ENCODE assay signal across 8 cellular contexts in the genomic region with DNA sequence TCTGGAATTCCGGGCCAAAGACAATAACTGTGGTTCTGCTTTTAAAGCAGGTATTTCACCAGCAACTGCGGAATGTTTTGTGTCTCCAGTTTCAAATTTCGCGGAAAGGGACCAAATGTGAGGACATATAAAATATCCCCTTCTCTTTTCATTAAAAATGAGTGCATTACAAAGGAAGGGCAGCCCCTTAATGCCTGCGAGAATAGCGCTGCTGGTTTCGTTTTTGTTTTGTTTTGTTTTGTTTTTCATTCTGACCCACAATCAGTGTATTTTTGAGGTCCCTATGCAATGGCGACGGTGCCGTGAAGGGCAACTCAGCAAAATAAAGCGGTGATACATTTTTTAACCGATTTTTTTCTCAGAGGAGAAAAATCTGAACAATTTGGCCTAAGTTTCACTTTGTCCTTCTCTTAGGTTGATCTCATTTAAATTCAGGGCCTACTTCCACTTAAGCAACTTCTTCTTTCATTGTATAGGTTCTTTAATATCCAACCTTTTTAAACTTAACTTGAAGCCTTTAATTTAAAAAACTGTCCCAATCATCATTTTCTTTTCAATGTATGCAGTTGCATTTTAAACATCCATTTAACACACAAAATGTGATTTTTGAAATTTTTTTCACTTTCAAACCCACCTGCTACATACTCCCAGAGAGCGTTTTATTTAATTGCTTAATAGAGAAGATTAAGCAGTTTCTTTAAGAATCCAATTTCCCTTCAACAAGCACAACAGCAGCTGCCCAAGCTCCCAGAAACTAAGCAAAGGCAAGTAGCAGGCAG. TPM values are rescaled to one million over a fixed set of nuclear protein-coding genes. Genes with fewer than 3 reads are reported as not detected.
DNase-seq lines count a peak whose midpoint lies in the region; ATAC-seq and TF ChIP-seq lines count a peak whose summit lies in the region.

No MANE protein-coding gene starts in this region.

- H3K4me1 ChIP-seq in NT2/D1 (ENCODE audit: insufficient read depth, insufficient read length) (no peaks in the 10 kb centered on the region), muscle layer of duodenum (ENCODE audit: control insufficient read depth in 1 of 2, insufficient read depth in 2 of 2, low read length in 2 of 2) (peaks cover 8 to 12% of the 10 kb centered on the region in 2 donors)

- no peak for DNase-seq in activated T-cell treated with anti-CD3 and anti-CD28 coated beads, Interleukin-2, amount 50 U/mL, for 4 hours
- DNase-seq in activated T-cell treated with anti-CD3 and anti-CD28 coated beads for 4 hours, result no peak
- no peak for DNase-seq in NT2/D1 (ENCODE audit: low read depth, low spot score)
- DNase-seq in choroid plexus epithelial cell (ENCODE audit: low read depth), result no peak
- DNase-seq in foreskin melanocyte, result no peak

- no peaks in the 10 kb centered on the region for H3K9me3 Mint-ChIP-seq in activated T-cell treated with anti-CD3 and anti-CD28 coated beads, Interleukin-2, amount 50 U/mL, for 4 hours

- no peak overlapping the region for H3K9ac ChIP-seq in NT2/D1 (ENCODE audit: insufficient read length, low read depth)

- TF ChIP-seq CTCF in choroid plexus epithelial cell (conservative IDR thresholded peaks at IDR 0.05; ENCODE audit: low read depth, low read length), result no peak

- H3K27ac ChIP-seq in muscle layer of duodenum (ENCODE audit: low read length), result peak overlapping the region; percentile 99

- H3K4me1 Mint-ChIP-seq in activated T-cell treated with anti-CD3 and anti-CD28 coated beads, Interleukin-2, amount 50 U/mL, for 4 hours (ENCODE audit: low read depth), result peaks cover 28% of the 10 kb centered on the region

- peak overlapping the region; percentile 76 for H3K4me3 ChIP-seq in NT2/D1 (ENCODE audit: insufficient read length, low read depth)
- H3K4me3 ChIP-seq in choroid plexus epithelial cell (ENCODE audit: low read depth, low read length), result peak overlapping the region; percentile 96
- H3K4me3 ChIP-seq in muscle layer of duodenum (ENCODE audit: low read depth in 1 of 2, low read length in 2 of 2), result peak overlapping the region; percentile 82 to 94

- no peaks in the 10 kb centered on the region for H3K36me3 Mint-ChIP-seq in activated T-cell treated with anti-CD3 and anti-CD28 coated beads, Interleukin-2, amount 50 U/mL, for 4 hours (ENCODE audit: insufficient read depth)

- H3K36me3 ChIP-seq in NT2/D1 (ENCODE audit: insufficient read depth, insufficient read length, low read length) (no peaks in the 10 kb centered on the region), muscle layer of duodenum (ENCODE audit: control insufficient read depth in 1 of 2, insufficient read depth in 2 of 2, low read length in 2 of 2) (peaks cover 0 to 8% of the 10 kb centered on the region in 2 donors)

- H3K27me3 ChIP-seq in NT2/D1 (ENCODE audit: insufficient read depth, insufficient read length) (peaks cover 29% of the 10 kb centered on the region), muscle layer of duodenum (ENCODE audit: low read depth, low read length) (no peaks in the 10 kb centered on the region)

- H3K9me3 ChIP-seq in NT2/D1 (ENCODE audit: insufficient read depth, low read length), result no peaks in the 10 kb centered on the region
- H3K9me3 ChIP-seq in muscle layer of duodenum (ENCODE audit: control insufficient read depth in 1 of 2, low read length in 2 of 2), result no peaks in the 10 kb centered on the region

- H3K4me3 Mint-ChIP-seq in activated T-cell treated with anti-CD3 and anti-CD28 coated beads, Interleukin-2, amount 50 U/mL, for 4 hours, result peak overlapping the region; percentile 84

- no peaks in the 10 kb centered on the region for H3K27me3 Mint-ChIP-seq in activated T-cell treated with anti-CD3 and anti-CD28 coated beads, Interleukin-2, amount 50 U/mL, for 4 hours (ENCODE audit: low read depth)

- no peak for ATAC-seq in activated T-cell treated with anti-CD3 and anti-CD28 coated beads, Interleukin-2, amount 50 U/mL, for 4 hours
- peak; percentile 30 for ATAC-seq in HG02610 (IDR thresholded peaks at IDR 0.05; ENCODE audit: unreplicated experiment)
- ATAC-seq in activated CD4-positive, CD25-positive, alpha-beta regulatory T cell treated with anti-CD3 and anti-CD28 coated beads, Interleukin-2, amount 50 U/mL, for 24 hours, result no peak

RNA-seq across cellular contexts. Expression of a gene that starts 2.9 kb away (rescaled TPM):
- total RNA-seq in activated T-cell treated with anti-CD3 and anti-CD28 coated beads, Interleukin-2, amount 50 U/mL, for 4 hours, result 10 to 100 TPM; 34.9 to 40.9 (median 36.3) TPM
